ENCODE assay signal across 8 cellular contexts in the genomic region with DNA sequence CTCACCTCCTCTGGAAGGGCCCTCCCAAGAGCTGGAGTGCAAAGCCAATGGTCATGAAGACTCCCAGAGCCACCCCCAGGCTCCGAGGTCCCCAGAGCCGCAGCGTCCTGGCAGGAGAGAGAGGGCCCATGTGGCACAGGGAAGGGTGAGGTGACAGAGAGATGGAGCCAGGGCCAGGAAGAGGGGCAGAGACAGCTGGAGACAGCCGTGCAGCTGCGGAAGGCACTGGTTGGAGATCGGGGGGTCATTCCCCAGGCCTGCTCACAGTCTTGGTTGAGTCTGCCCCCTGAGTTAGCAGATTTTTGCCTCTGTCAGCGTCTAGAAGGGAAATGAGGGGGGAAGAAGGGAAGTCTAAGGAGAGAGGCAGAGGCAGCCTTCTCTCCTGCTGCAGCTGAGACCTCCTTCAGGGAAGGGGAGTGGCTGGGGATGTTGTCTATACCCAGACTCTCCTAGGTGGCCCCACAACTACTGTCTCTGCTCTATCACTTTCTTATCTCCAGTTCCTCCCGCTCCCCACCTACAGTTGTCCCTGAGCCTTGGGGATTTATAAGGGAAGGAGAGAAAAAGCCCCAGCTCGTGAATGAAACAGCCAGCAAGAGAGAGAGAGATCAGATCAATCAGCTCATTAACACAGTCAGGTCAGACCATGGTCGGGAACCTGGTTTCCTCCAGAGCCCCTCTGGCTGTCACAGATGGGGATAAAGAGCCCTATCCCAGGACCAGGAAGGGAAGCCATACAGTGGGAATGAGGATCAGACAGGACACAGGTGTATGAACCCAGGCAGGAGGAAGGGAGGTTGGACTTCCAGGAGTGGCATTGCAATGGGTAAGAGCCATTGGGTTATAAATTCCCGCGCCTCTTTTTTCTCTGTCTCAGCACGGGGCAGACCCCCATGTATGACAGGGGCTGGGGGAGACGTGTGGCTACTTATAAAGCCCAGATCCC. TPM values are rescaled to one million over a fixed set of nuclear protein-coding genes. Genes with fewer than 3 reads are reported as not detected.
DNase-seq lines count a peak whose midpoint lies in the region; ATAC-seq and TF ChIP-seq lines count a peak whose summit lies in the region.

No MANE protein-coding gene starts in this region.

- TF ChIP-seq CTCF in DOHH2 (IDR thresholded peaks at IDR 0.05; ENCODE audit: low read depth, low read length, poor library complexity, severe bottlenecking): no peak
- TF ChIP-seq CTCF in SK-N-SH (IDR thresholded peaks at IDR 0.05): no peak
- TF ChIP-seq CTCF in fibroblast of the aortic adventitia (IDR thresholded peaks at IDR 0.05; ENCODE audit: insufficient read depth, low read length): no peak

- H3K9me3 ChIP-seq in DOHH2 (ENCODE audit: control insufficient read depth, insufficient read depth, low read length): no peaks in the 10 kb centered on the region
- no peaks in the 10 kb centered on the region for H3K9me3 ChIP-seq in SK-N-SH

- no peak for TF ChIP-seq EP300 in SK-N-SH (IDR thresholded peaks at IDR 0.05; ENCODE audit: borderline replicate concordance in 1 of 2, low read depth in 1 of 2, low read length in 1 of 2)

- peaks cover 16% of the 10 kb centered on the region for H3F3A ChIP-seq in DOHH2 (ENCODE audit: control insufficient read depth, insufficient read depth)
- H3F3A ChIP-seq in SK-N-SH (replicated peaks; ENCODE audit: insufficient read depth): peaks cover 18% of the 10 kb centered on the region

- POLR2A ChIA-PET in SK-N-SH (lab: Yijun Ruan, JAX): interaction anchor here (0.5 to 2.0 kb wide), 8 partner anchors 9 to 38 kb away, joined by 3 to 7 read pairs (median 4); a partner anchor contains a TSS

- DNase-seq in SK-N-SH (peak; percentile 70), fibroblast of the aortic adventitia (ENCODE audit: low read depth) (no peak), SIG-M5 treated with dmso at 0.1 percent for 504 hours (lab: John Stamatoyannopoulos, UW; ENCODE audit: unreplicated experiment) (no peak)
- no peak for DNase-seq in stimulated activated CD8-positive, alpha-beta memory T cell treated with anti-CD3 and anti-CD28 coated beads, Interleukin-4, amount 100 ng/mL, for 48 hours

- H3K4me1 ChIP-seq in DOHH2 (ENCODE audit: control insufficient read depth, low read length) (peaks cover 69% of the 10 kb centered on the region), SK-N-SH (ENCODE audit: control insufficient read depth in 1 of 2, insufficient read depth in 2 of 2, low read depth in 1 of 2, low read length in 1 of 2) (peaks cover 0 to 18% of the 10 kb centered on the region in 2 experiments; a peak in 1 of 4 replicates), rectal smooth muscle tissue (ENCODE audit: control insufficient read depth, insufficient read depth, low read length) (no peaks in the 10 kb centered on the region)

- H3K4me2 ChIP-seq in DOHH2 (ENCODE audit: low read length) (peak overlapping the region; percentile 80), SK-N-SH (peak overlapping the region; percentile 71)

- CTCF ChIA-PET in SK-N-SH (lab: Yijun Ruan, JAX): interaction anchor here (0.8 to 4.0 kb wide), 8 partner anchors 8 to 240 kb away, joined by 3 to 39 read pairs (median 3); no protein-coding TSS in a partner anchor

- 0 out of 2 replicates have a peak overlapping the region, but pooled peaks have one; percentile 82 for H2AFZ ChIP-seq in SK-N-SH (ENCODE audit: low read depth)

- no peak overlapping the region for H3K27ac ChIP-seq in DOHH2 (ENCODE audit: low read depth, low read length)
- H3K27ac ChIP-seq in SK-N-SH (ENCODE audit: low read depth in 2 of 2, low read length in 1 of 2): no peak overlapping the region
- H3K27ac ChIP-seq in rectal smooth muscle tissue (ENCODE audit: low read depth, low read length): no peak overlapping the region

- ATAC-seq in GM21717 (IDR thresholded peaks at IDR 0.05; ENCODE audit: unreplicated experiment): no peak
- no peak for ATAC-seq in HG03432 (IDR thresholded peaks at IDR 0.05; ENCODE audit: unreplicated experiment)

- no peaks in the 10 kb centered on the region for H4K20me1 ChIP-seq in DOHH2 (ENCODE audit: control insufficient read depth, insufficient read depth, low read depth, low read length)
- H4K20me1 ChIP-seq in SK-N-SH (ENCODE audit: insufficient read depth): no peaks in the 10 kb centered on the region

- no peak for TF ChIP-seq RAD21 in SK-N-SH (IDR thresholded peaks at IDR 0.05; ENCODE audit: low read length)

- WGBS in SK-N-SH (ENCODE audit: low lambda C conversion rate): 66% methylated on average over 14 of the region's 14 CpGs

- H3K9me2 ChIP-seq in DOHH2 (replicated peaks; ENCODE audit: control insufficient read depth, low read length): no peaks in the 10 kb centered on the region
- no peaks in the 10 kb centered on the region for H3K9me2 ChIP-seq in SK-N-SH

- H3K27me3 ChIP-seq in DOHH2 (ENCODE audit: control insufficient read depth, low read length) (peaks cover 16% of the 10 kb centered on the region), SK-N-SH (ENCODE audit: insufficient read depth) (no peaks in the 10 kb centered on the region), rectal smooth muscle tissue (ENCODE audit: control insufficient read depth, insufficient read depth, low read length) (no peaks in the 10 kb centered on the region)

- H3K9ac ChIP-seq in SK-N-SH (no peak overlapping the region), rectal smooth muscle tissue (ENCODE audit: low read length) (no peak overlapping the region)

- H3K4me3 ChIP-seq in DOHH2 (ENCODE audit: low read length) (peak overlapping the region; percentile 65), SK-N-SH (ENCODE audit: low read depth in 2 of 2, low read length in 1 of 2) (peak overlapping the region; percentile 36 to 41; a peak in 3 of 4 replicates), fibroblast of the aortic adventitia (ENCODE audit: low read depth, low read length) (peak overlapping the region; percentile 67), rectal smooth muscle tissue (ENCODE audit: low read length) (peak overlapping the region; percentile 72)

- peaks cover 11% of the 10 kb centered on the region; the same call in 1 of the 2 replicates for H3K36me3 ChIP-seq in DOHH2 (ENCODE audit: control insufficient read depth, low read length)
- no peaks in the 10 kb centered on the region for H3K36me3 ChIP-seq in SK-N-SH (replicated peaks in 1 of 2; ENCODE audit: control insufficient read depth in 1 of 2, insufficient read depth in 2 of 2, low read length in 1 of 2)
- H3K36me3 ChIP-seq in rectal smooth muscle tissue (ENCODE audit: control insufficient read depth, insufficient read depth, low read length): no peaks in the 10 kb centered on the region

- H3K79me2 ChIP-seq in DOHH2 (ENCODE audit: control insufficient read depth, low read length): no peaks in the 10 kb centered on the region
- no peaks in the 10 kb centered on the region for H3K79me2 ChIP-seq in SK-N-SH (ENCODE audit: insufficient read depth)

TF ChIP-seq in SK-N-SH, 30 proteins besides CTCF, POLR2A, EP300 and RAD21 (continues in another document):
- no peak for TF ChIP-seq RCOR1 (IDR thresholded peaks at IDR 0.05; ENCODE audit: low read length)
- no peak for TF ChIP-seq YY1 (IDR thresholded peaks at IDR 0.05; ENCODE audit: low read depth)
- no peak for TF ChIP-seq FOSL2 (IDR thresholded peaks at IDR 0.05; ENCODE audit: borderline replicate concordance, low read depth)
- TF ChIP-seq, protein P1, sequence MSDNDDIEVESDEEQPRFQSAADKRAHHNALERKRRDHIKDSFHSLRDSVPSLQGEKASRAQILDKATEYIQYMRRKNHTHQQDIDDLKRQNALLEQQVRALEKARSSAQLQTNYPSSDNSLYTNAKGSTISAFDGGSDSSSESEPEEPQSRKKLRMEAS (IDR thresholded peaks at IDR 0.05; ENCODE audit: low read depth): no peak
- no peak for TF ChIP-seq FOXJ3 (CRISPR knock-in tag; IDR thresholded peaks at IDR 0.05)
- TF ChIP-seq EZH2phosphoT487 (IDR thresholded peaks at IDR 0.05; ENCODE audit: borderline replicate concordance, low read depth): no peak
- TF ChIP-seq, protein P2, sequence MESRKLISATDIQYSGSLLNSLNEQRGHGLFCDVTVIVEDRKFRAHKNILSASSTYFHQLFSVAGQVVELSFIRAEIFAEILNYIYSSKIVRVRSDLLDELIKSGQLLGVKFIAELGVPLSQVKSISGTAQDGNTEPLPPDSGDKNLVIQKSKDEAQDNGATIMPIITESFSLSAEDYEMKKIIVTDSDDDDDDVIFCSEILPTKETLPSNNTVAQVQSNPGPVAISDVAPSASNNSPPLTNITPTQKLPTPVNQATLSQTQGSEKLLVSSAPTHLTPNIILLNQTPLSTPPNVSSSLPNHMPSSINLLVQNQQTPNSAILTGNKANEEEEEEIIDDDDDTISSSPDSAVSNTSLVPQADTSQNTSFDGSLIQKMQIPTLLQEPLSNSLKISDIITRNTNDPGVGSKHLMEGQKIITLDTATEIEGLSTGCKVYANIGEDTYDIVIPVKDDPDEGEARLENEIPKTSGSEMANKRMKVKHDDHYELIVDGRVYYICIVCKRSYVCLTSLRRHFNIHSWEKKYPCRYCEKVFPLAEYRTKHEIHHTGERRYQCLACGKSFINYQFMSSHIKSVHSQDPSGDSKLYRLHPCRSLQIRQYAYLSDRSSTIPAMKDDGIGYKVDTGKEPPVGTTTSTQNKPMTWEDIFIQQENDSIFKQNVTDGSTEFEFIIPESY (IDR thresholded peaks at IDR 0.05; ENCODE audit: borderline replicate concordance, low read depth): no peak

RNA-seq across cellular contexts. Expression of a gene that starts 1.2 kb away (rescaled TPM):
- 9.0 and 9.4 TPM in 2 replicates for polyA plus RNA-seq in SK-N-SH (2012; rRNA removed)
- 4.0 and 6.4 TPM in 2 replicates for polyA plus RNA-seq in SK-N-SH (2012; cell fraction: cytosol; rRNA removed)
- polyA plus RNA-seq in SK-N-SH (2012; cell fraction: nucleus; rRNA removed): 20.7 and 25.6 TPM in 2 replicates
- 4.0 and 9.8 TPM in 2 replicates for total RNA-seq in fibroblast of the aortic adventitia (ENCODE audit: low replicate concordance)

RNA-seq across cellular contexts. Expression of a gene that starts 8.7 kb away (rescaled TPM):
- polyA plus RNA-seq in SK-N-SH (2012; rRNA removed): 13.9 and 16.4 TPM in 2 replicates
- 3.7 and 5.3 TPM in 2 replicates for polyA plus RNA-seq in SK-N-SH (2012; cell fraction: cytosol; rRNA removed)
- 125 and 160 TPM in 2 replicates for polyA plus RNA-seq in SK-N-SH (2012; cell fraction: nucleus; rRNA removed)
- 3.5 and 10.0 TPM in 2 replicates for total RNA-seq in fibroblast of the aortic adventitia (ENCODE audit: low replicate concordance)

RNA-seq across cellular contexts. Expression of a gene that starts 9.9 kb away (rescaled TPM):
- polyA plus RNA-seq in SK-N-SH (2012; rRNA removed): 12.9 and 14.2 TPM in 2 replicates
- polyA plus RNA-seq in SK-N-SH (2012; cell fraction: cytosol; rRNA removed): 2.8 and 5.2 TPM in 2 replicates
- polyA plus RNA-seq in SK-N-SH (2012; cell fraction: nucleus; rRNA removed): 105 and 117 TPM in 2 replicates
- 1.2 and 4.5 TPM in 2 replicates for total RNA-seq in fibroblast of the aortic adventitia (ENCODE audit: low replicate concordance)

RNA-seq across cellular contexts. Expression of a gene that starts 10.5 kb away (rescaled TPM):
- polyA plus RNA-seq in SK-N-SH (2012; rRNA removed): 0.10 and 0.31 TPM in 2 replicates
- polyA plus RNA-seq in SK-N-SH (2012; cell fraction: cytosol; rRNA removed): 0.03 and 0.08 TPM in 2 replicates
- 1.4 and 1.8 TPM in 2 replicates for polyA plus RNA-seq in SK-N-SH (2012; cell fraction: nucleus; rRNA removed)
- total RNA-seq in fibroblast of the aortic adventitia (ENCODE audit: low replicate concordance): 0.90 and 4.8 TPM in 2 replicates

RNA-seq across cellular contexts. Expression of a gene that starts 18.5 kb away (rescaled TPM):
- 600 and 630 TPM in 2 replicates for polyA plus RNA-seq in SK-N-SH (2012; rRNA removed)
- polyA plus RNA-seq in SK-N-SH (2012; cell fraction: cytosol; rRNA removed): 369 and 475 TPM in 2 replicates
- 373 and 722 TPM in 2 replicates for polyA plus RNA-seq in SK-N-SH (2012; cell fraction: nucleus; rRNA removed)
- total RNA-seq in fibroblast of the aortic adventitia (ENCODE audit: low replicate concordance): 82.2 and 316 TPM in 2 replicates
